Comparison of ENCODE assay signal across 9 cellular contexts in the genomic region with DNA sequence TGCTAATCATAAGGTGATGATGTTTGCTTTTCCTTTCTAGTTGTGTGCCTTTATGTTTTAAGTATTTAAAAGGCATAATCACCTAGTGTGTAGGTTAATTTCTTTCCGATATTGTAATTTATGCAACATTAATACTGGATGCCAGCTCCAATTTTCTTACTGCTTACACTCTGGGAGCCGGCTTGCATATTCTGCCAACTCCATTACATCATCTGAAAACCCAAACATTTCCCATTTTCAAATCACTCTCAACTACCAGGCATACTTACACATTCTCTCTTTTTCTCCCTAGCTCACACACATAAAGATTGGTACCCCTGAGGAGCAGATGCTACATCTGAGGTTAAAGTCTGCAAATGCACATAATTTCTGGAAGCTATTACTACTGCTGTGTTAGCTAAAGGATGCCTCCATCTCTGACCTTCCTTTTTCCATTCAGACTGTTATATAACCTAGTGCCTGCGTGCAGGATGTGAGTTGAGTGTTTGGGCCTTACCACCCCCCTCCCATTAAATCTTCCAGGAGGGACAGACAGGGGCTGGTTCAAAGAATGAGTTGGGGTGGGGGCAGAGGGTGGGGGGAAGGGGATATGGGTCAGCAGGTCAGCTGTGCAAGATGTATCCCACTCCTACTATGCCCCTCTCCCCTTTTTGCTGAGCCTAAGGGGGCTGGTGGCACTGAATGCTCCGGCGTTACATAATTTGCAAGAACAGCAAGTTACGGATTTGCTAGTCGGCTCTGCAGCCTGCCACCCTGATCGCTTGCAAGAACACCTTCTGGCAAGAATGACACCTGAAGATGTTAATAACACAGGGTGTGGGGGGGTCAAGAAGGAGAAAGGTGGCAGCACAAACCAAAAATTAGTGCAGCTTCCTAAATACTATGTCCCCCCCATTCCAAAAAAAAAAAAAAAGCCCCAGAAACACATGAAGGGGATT. TPM values are rescaled to one million over a fixed set of nuclear protein-coding genes. Genes with fewer than 3 reads are reported as not detected.
DNase-seq lines count a peak whose midpoint lies in the region; ATAC-seq and TF ChIP-seq lines count a peak whose summit lies in the region.
"Had no signal": no experiment of that assay in that cellular context is flagged by ENCODE, and none has a peak within 500 bp of the region (broad histone marks: within the 10 kb centered on the region; RNA-seq: fewer than 3 reads in every experiment).

No MANE protein-coding gene starts in this region.

- H3K27me3 ChIP-seq in right atrium auricular region, result no peaks in the 10 kb centered on the region

- H3K9me3 Mint-ChIP-seq in stimulated activated memory B cell treated with anti-CD40 and anti-IgM and Interleukin-4, amounts not matched to agents 10 μg/mL and 1 μg/mL and 100 μg/mL, for 72 hours, result no peaks in the 10 kb centered on the region
- H3K9me3 Mint-ChIP-seq: activated naive CD4-positive, alpha-beta T cell treated with anti-CD3 and anti-CD28 coated beads, Interleukin-2, amount 10 ng/mL, durations not matched to agents 7 days and 5 days had no signal

- no peaks in the 10 kb centered on the region for H3K36me3 Mint-ChIP-seq in stimulated activated memory B cell treated with anti-CD40 and anti-IgM and Interleukin-4, amounts not matched to agents 10 μg/mL and 1 μg/mL and 100 μg/mL, for 72 hours
- H3K36me3 Mint-ChIP-seq: activated naive CD4-positive, alpha-beta T cell treated with anti-CD3 and anti-CD28 coated beads, Interleukin-2, amount 10 ng/mL, durations not matched to agents 7 days and 5 days had no signal

- ATAC-seq in GM21717 (IDR thresholded peaks at IDR 0.05; ENCODE audit: unreplicated experiment), result no peak
- ATAC-seq in HG03342 (IDR thresholded peaks at IDR 0.05; ENCODE audit: unreplicated experiment), result no peak
- ATAC-seq in HG03439 (IDR thresholded peaks at IDR 0.05; ENCODE audit: unreplicated experiment), result no peak
- no peak for ATAC-seq in stimulated activated memory B cell treated with anti-CD40 and anti-IgM and Interleukin-4, amounts not matched to agents 10 μg/mL and 1 μg/mL and 100 μg/mL, for 72 hours

- peak; percentile 81 for DNase-seq in G401 (ENCODE audit: low spot score)
- DNase-seq in right atrium auricular region (ENCODE audit: low spot score), result no peak
- DNase-seq in retinal pigment epithelial cell (ENCODE audit: low read depth), result no peak
- DNase-seq: activated naive CD4-positive, alpha-beta T cell treated with anti-CD3 and anti-CD28 coated beads, Interleukin-2, amount 10 ng/mL, durations not matched to agents 7 days and 5 days had no signal

- no peak overlapping the region for H3K27ac Mint-ChIP-seq in stimulated activated memory B cell treated with anti-CD40 and anti-IgM and Interleukin-4, amounts not matched to agents 10 μg/mL and 1 μg/mL and 100 μg/mL, for 72 hours
- H3K27ac Mint-ChIP-seq: activated naive CD4-positive, alpha-beta T cell treated with anti-CD3 and anti-CD28 coated beads, Interleukin-2, amount 10 ng/mL, durations not matched to agents 7 days and 5 days had no signal

- no peaks in the 10 kb centered on the region for H3K36me3 ChIP-seq in right atrium auricular region

- H3K9me3 ChIP-seq in right atrium auricular region, result no peaks in the 10 kb centered on the region

- H3K4me3 ChIP-seq in right atrium auricular region, result peak overlapping the region; percentile 74 to 78
- H3K4me3 ChIP-seq in retinal pigment epithelial cell (ENCODE audit: low read length), result peak overlapping the region; percentile 76

- in situ Hi-C loops in G401 (cut with HindIII; ENCODE audit: low sequenced_read_pairs), result no loop called here

- no peak overlapping the region for H3K4me3 Mint-ChIP-seq in stimulated activated memory B cell treated with anti-CD40 and anti-IgM and Interleukin-4, amounts not matched to agents 10 μg/mL and 1 μg/mL and 100 μg/mL, for 72 hours
- H3K4me3 Mint-ChIP-seq: activated naive CD4-positive, alpha-beta T cell treated with anti-CD3 and anti-CD28 coated beads, Interleukin-2, amount 10 ng/mL, durations not matched to agents 7 days and 5 days had no signal

- H3K27me3 Mint-ChIP-seq in stimulated activated memory B cell treated with anti-CD40 and anti-IgM and Interleukin-4, amounts not matched to agents 10 μg/mL and 1 μg/mL and 100 μg/mL, for 72 hours, result peaks cover 35% of the 10 kb centered on the region

- peaks cover 9% of the 10 kb centered on the region for H3K4me1 Mint-ChIP-seq in stimulated activated memory B cell treated with anti-CD40 and anti-IgM and Interleukin-4, amounts not matched to agents 10 μg/mL and 1 μg/mL and 100 μg/mL, for 72 hours

- H3K27ac ChIP-seq in VCaP, result peak overlapping the region; percentile 72; the same call in 1 of the 2 replicates
- H3K27ac ChIP-seq in right atrium auricular region, result no peak overlapping the region

- TF ChIP-seq CTCF in VCaP (conservative IDR thresholded peaks at IDR 0.05), result no peak
- no peak for TF ChIP-seq CTCF in right atrium auricular region (IDR thresholded peaks at IDR 0.05)
- TF ChIP-seq CTCF in retinal pigment epithelial cell (conservative IDR thresholded peaks at IDR 0.05; ENCODE audit: low read depth, low read length), result no peak

- H3K4me1 ChIP-seq in right atrium auricular region, result peaks cover 0 to 22% of the 10 kb centered on the region in 2 donors

RNA-seq across cellular contexts. Expression of gene RORA, which starts 2.5 kb away (rescaled TPM):
- 0.31 and 2.4 TPM in 2 replicates for total RNA-seq in G401 (2014; rRNA removed; shearing (Covaris generic))
- total RNA-seq in right atrium auricular region, result 10 to 100 TPM; 14.7 to 24.9 TPM
